In the genomic region with DNA sequence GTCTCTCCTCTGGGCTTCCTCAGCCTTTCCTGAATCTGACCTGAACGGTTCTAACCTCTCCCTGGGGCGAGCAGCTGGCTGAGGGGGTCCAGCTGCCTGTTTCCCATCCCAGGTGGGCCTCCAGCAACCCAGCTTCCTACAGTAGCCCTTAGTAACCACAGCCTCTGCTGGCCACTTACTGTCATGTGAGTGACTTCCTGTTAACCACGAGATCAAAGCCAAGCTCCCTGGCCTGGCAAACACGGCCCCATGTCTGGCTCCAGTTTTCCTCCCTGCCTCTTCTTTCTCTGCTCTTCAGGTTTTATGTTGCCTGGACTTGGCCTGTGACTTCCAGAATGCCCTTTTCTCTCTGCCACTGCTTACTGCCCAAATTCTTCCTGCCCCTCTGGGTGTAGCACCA, we compare ENCODE assay signal across 1 cellular context.
A peak's percentile ranks its signal among the peaks of the same experiment; 100 is the strongest.
TF ChIP-seq lines count a peak whose summit lies in the region.

No MANE protein-coding gene starts in this region.

TF ChIP-seq in HepG2, 621 proteins besides CTCF, POLR2A, EP300 and RAD21 (continued from another document):
- TF ChIP-seq, protein P1, sequence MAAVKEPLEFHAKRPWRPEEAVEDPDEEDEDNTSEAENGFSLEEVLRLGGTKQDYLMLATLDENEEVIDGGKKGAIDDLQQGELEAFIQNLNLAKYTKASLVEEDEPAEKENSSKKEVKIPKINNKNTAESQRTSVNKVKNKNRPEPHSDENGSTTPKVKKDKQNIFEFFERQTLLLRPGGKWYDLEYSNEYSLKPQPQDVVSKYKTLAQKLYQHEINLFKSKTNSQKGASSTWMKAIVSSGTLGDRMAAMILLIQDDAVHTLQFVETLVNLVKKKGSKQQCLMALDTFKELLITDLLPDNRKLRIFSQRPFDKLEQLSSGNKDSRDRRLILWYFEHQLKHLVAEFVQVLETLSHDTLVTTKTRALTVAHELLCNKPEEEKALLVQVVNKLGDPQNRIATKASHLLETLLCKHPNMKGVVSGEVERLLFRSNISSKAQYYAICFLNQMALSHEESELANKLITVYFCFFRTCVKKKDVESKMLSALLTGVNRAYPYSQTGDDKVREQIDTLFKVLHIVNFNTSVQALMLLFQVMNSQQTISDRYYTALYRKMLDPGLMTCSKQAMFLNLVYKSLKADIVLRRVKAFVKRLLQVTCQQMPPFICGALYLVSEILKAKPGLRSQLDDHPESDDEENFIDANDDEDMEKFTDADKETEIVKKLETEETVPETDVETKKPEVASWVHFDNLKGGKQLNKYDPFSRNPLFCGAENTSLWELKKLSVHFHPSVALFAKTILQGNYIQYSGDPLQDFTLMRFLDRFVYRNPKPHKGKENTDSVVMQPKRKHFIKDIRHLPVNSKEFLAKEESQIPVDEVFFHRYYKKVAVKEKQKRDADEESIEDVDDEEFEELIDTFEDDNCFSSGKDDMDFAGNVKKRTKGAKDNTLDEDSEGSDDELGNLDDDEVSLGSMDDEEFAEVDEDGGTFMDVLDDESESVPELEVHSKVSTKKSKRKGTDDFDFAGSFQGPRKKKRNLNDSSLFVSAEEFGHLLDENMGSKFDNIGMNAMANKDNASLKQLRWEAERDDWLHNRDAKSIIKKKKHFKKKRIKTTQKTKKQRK (IDR thresholded peaks at IDR 0.05; ENCODE audit: low read length) = no peak
- no peak for TF ChIP-seq ZEB1 (IDR thresholded peaks at IDR 0.05; ENCODE audit: insufficient replicate concordance, low read depth)
- TF ChIP-seq GATAD1 (CRISPR knock-in tag; IDR thresholded peaks at IDR 0.05) = no peak
- TF ChIP-seq, protein P2, sequence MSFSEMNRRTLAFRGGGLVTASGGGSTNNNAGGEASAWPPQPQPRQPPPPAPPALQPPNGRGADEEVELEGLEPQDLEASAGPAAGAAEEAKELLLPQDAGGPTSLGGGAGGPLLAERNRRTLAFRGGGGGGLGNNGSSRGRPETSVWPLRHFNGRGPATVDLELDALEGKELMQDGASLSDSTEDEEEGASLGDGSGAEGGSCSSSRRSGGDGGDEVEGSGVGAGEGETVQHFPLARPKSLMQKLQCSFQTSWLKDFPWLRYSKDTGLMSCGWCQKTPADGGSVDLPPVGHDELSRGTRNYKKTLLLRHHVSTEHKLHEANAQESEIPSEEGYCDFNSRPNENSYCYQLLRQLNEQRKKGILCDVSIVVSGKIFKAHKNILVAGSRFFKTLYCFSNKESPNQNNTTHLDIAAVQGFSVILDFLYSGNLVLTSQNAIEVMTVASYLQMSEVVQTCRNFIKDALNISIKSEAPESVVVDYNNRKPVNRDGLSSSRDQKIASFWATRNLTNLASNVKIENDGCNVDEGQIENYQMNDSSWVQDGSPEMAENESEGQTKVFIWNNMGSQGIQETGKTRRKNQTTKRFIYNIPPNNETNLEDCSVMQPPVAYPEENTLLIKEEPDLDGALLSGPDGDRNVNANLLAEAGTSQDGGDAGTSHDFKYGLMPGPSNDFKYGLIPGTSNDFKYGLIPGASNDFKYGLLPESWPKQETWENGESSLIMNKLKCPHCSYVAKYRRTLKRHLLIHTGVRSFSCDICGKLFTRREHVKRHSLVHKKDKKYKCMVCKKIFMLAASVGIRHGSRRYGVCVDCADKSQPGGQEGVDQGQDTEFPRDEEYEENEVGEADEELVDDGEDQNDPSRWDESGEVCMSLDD (CRISPR knock-in tag; IDR thresholded peaks at IDR 0.05; ENCODE audit: borderline replicate concordance) = no peak
- TF ChIP-seq ZNF3 (CRISPR knock-in tag; IDR thresholded peaks at IDR 0.05) = peak; percentile 90
- no peak for TF ChIP-seq SMAD3 (CRISPR knock-in tag; IDR thresholded peaks at IDR 0.05)
- TF ChIP-seq ARNTL (CRISPR knock-in tag; IDR thresholded peaks at IDR 0.05) = no peak
- no peak for TF ChIP-seq WIZ (CRISPR knock-in tag; IDR thresholded peaks at IDR 0.05)
- no peak for TF ChIP-seq GATA4 (IDR thresholded peaks at IDR 0.05; ENCODE audit: borderline replicate concordance, low read depth)
- TF ChIP-seq ZNF383 (CRISPR knock-in tag; IDR thresholded peaks at IDR 0.05; ENCODE audit: borderline replicate concordance) = no peak
- TF ChIP-seq, protein P3, sequence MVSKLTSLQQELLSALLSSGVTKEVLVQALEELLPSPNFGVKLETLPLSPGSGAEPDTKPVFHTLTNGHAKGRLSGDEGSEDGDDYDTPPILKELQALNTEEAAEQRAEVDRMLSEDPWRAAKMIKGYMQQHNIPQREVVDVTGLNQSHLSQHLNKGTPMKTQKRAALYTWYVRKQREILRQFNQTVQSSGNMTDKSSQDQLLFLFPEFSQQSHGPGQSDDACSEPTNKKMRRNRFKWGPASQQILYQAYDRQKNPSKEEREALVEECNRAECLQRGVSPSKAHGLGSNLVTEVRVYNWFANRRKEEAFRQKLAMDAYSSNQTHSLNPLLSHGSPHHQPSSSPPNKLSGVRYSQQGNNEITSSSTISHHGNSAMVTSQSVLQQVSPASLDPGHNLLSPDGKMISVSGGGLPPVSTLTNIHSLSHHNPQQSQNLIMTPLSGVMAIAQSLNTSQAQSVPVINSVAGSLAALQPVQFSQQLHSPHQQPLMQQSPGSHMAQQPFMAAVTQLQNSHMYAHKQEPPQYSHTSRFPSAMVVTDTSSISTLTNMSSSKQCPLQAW (CRISPR knock-in tag; IDR thresholded peaks at IDR 0.05) = no peak
- peak; percentile 29 for TF ChIP-seq YY1 (IDR thresholded peaks at IDR 0.05; ENCODE audit: insufficient read depth, insufficient replicate concordance, low read depth, low read length)
- TF ChIP-seq, protein P4, sequence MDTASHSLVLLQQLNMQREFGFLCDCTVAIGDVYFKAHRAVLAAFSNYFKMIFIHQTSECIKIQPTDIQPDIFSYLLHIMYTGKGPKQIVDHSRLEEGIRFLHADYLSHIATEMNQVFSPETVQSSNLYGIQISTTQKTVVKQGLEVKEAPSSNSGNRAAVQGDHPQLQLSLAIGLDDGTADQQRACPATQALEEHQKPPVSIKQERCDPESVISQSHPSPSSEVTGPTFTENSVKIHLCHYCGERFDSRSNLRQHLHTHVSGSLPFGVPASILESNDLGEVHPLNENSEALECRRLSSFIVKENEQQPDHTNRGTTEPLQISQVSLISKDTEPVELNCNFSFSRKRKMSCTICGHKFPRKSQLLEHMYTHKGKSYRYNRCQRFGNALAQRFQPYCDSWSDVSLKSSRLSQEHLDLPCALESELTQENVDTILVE (CRISPR knock-in tag; IDR thresholded peaks at IDR 0.05) = no peak
- no peak for TF ChIP-seq ZNF143 (CRISPR knock-in tag; IDR thresholded peaks at IDR 0.05)
- no peak for TF ChIP-seq MIXL1 (CRISPR knock-in tag; IDR thresholded peaks at IDR 0.05)
- no peak for TF ChIP-seq IKZF1 (IDR thresholded peaks at IDR 0.05)
- TF ChIP-seq, protein P5, sequence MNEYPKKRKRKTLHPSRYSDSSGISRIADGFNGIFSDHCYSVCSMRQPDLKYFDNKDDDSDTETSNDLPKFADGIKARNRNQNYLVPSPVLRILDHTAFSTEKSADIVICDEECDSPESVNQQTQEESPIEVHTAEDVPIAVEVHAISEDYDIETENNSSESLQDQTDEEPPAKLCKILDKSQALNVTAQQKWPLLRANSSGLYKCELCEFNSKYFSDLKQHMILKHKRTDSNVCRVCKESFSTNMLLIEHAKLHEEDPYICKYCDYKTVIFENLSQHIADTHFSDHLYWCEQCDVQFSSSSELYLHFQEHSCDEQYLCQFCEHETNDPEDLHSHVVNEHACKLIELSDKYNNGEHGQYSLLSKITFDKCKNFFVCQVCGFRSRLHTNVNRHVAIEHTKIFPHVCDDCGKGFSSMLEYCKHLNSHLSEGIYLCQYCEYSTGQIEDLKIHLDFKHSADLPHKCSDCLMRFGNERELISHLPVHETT (CRISPR knock-in tag; conservative IDR thresholded peaks at IDR 0.05) = no peak
- no peak for TF ChIP-seq ZNF274 (CRISPR knock-in tag; IDR thresholded peaks at IDR 0.05)
- TF ChIP-seq GFI1 (CRISPR knock-in tag; IDR thresholded peaks at IDR 0.05; ENCODE audit: borderline replicate concordance) = no peak
- TF ChIP-seq ZNF720 (CRISPR knock-in tag; IDR thresholded peaks at IDR 0.05) = no peak
- TF ChIP-seq FOSL2 (CRISPR knock-in tag; IDR thresholded peaks at IDR 0.05) = no peak
- TF ChIP-seq, protein P6, sequence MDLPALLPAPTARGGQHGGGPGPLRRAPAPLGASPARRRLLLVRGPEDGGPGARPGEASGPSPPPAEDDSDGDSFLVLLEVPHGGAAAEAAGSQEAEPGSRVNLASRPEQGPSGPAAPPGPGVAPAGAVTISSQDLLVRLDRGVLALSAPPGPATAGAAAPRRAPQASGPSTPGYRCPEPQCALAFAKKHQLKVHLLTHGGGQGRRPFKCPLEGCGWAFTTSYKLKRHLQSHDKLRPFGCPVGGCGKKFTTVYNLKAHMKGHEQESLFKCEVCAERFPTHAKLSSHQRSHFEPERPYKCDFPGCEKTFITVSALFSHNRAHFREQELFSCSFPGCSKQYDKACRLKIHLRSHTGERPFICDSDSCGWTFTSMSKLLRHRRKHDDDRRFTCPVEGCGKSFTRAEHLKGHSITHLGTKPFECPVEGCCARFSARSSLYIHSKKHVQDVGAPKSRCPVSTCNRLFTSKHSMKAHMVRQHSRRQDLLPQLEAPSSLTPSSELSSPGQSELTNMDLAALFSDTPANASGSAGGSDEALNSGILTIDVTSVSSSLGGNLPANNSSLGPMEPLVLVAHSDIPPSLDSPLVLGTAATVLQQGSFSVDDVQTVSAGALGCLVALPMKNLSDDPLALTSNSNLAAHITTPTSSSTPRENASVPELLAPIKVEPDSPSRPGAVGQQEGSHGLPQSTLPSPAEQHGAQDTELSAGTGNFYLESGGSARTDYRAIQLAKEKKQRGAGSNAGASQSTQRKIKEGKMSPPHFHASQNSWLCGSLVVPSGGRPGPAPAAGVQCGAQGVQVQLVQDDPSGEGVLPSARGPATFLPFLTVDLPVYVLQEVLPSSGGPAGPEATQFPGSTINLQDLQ (CRISPR knock-in tag; IDR thresholded peaks at IDR 0.05) = no peak
- TF ChIP-seq, protein P7, sequence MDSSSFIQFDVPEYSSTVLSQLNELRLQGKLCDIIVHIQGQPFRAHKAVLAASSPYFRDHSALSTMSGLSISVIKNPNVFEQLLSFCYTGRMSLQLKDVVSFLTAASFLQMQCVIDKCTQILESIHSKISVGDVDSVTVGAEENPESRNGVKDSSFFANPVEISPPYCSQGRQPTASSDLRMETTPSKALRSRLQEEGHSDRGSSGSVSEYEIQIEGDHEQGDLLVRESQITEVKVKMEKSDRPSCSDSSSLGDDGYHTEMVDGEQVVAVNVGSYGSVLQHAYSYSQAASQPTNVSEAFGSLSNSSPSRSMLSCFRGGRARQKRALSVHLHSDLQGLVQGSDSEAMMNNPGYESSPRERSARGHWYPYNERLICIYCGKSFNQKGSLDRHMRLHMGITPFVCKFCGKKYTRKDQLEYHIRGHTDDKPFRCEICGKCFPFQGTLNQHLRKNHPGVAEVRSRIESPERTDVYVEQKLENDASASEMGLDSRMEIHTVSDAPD (CRISPR knock-in tag; IDR thresholded peaks at IDR 0.05) = peak; percentile 55; the same call in 1 of the 2 replicates
- no peak for TF ChIP-seq ZNF572 (CRISPR knock-in tag; IDR thresholded peaks at IDR 0.05)
- TF ChIP-seq, protein P8, sequence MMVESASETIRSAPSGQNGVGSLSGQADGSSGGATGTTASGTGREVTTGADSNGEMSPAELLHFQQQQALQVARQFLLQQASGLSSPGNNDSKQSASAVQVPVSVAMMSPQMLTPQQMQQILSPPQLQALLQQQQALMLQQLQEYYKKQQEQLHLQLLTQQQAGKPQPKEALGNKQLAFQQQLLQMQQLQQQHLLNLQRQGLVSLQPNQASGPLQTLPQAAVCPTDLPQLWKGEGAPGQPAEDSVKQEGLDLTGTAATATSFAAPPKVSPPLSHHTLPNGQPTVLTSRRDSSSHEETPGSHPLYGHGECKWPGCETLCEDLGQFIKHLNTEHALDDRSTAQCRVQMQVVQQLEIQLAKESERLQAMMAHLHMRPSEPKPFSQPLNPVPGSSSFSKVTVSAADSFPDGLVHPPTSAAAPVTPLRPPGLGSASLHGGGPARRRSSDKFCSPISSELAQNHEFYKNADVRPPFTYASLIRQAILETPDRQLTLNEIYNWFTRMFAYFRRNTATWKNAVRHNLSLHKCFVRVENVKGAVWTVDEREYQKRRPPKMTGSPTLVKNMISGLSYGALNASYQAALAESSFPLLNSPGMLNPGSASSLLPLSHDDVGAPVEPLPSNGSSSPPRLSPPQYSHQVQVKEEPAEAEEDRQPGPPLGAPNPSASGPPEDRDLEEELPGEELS (CRISPR knock-in tag; IDR thresholded peaks at IDR 0.05) = peak; percentile 59; the same call in 1 of the 2 replicates
- TF ChIP-seq SIN3A (IDR thresholded peaks at IDR 0.05; ENCODE audit: borderline replicate concordance, low read depth, low read length) = no peak
- TF ChIP-seq BRD4 (CRISPR knock-in tag; IDR thresholded peaks at IDR 0.05) = no peak
- TF ChIP-seq KDM4B (CRISPR knock-in tag; IDR thresholded peaks at IDR 0.05) = no peak
- no peak for TF ChIP-seq PTBP1 (IDR thresholded peaks at IDR 0.05; ENCODE audit: low read depth, low read length, poor library complexity, severe bottlenecking)
- TF ChIP-seq, protein P9, sequence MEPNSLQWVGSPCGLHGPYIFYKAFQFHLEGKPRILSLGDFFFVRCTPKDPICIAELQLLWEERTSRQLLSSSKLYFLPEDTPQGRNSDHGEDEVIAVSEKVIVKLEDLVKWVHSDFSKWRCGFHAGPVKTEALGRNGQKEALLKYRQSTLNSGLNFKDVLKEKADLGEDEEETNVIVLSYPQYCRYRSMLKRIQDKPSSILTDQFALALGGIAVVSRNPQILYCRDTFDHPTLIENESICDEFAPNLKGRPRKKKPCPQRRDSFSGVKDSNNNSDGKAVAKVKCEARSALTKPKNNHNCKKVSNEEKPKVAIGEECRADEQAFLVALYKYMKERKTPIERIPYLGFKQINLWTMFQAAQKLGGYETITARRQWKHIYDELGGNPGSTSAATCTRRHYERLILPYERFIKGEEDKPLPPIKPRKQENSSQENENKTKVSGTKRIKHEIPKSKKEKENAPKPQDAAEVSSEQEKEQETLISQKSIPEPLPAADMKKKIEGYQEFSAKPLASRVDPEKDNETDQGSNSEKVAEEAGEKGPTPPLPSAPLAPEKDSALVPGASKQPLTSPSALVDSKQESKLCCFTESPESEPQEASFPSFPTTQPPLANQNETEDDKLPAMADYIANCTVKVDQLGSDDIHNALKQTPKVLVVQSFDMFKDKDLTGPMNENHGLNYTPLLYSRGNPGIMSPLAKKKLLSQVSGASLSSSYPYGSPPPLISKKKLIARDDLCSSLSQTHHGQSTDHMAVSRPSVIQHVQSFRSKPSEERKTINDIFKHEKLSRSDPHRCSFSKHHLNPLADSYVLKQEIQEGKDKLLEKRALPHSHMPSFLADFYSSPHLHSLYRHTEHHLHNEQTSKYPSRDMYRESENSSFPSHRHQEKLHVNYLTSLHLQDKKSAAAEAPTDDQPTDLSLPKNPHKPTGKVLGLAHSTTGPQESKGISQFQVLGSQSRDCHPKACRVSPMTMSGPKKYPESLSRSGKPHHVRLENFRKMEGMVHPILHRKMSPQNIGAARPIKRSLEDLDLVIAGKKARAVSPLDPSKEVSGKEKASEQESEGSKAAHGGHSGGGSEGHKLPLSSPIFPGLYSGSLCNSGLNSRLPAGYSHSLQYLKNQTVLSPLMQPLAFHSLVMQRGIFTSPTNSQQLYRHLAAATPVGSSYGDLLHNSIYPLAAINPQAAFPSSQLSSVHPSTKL (CRISPR knock-in tag; IDR thresholded peaks at IDR 0.05) = peak; percentile 70
